8 cellular contexts compared by ENCODE assay signal in the genomic region with DNA sequence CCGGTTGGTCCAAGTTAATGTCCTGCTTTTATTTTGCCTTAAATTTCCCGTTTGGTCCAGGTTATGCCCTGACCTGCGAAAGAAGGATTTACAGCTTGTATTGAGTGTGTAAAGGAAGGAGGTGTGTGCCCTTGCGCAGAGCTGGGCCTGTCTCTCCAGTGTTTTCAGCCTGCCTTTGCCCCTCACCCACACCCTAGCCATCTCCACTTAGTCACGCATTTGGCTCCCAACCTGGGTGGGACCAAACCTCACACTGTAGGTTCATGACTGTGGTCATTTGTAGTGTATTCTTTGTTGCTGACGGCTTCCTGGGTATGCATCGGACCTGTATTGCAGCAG. TPM values are rescaled to one million over a fixed set of nuclear protein-coding genes. Genes with fewer than 3 reads are reported as not detected.
DNase-seq lines count a peak whose midpoint lies in the region; ATAC-seq and TF ChIP-seq lines count a peak whose summit lies in the region.

No MANE protein-coding gene starts in this region.

- H3K36me3 Mint-ChIP-seq in activated T-cell treated with anti-CD3 and anti-CD28 coated beads, Interleukin-2, amount 50 U/mL, for 24 hours (ENCODE audit: low read depth) = peaks cover 46% of the 10 kb centered on the region

- DNase-seq in ELF-1 (ENCODE audit: low read depth, low spot score) (peak; percentile 77), NCI-H226 (peak; percentile 7), fibroblast of the aortic adventitia (ENCODE audit: low read depth) (peak; percentile 22), trophoblast cell (peak; percentile 28 to 62), DMS114 treated with DMSO at 0.1 percent for 48 hours (lab: John Stamatoyannopoulos, UW; ENCODE audit: unreplicated experiment) (no peak), GF-D8 (lab: John Stamatoyannopoulos, UW) (no peak)
- DNase-seq in activated T-cell treated with anti-CD3 and anti-CD28 coated beads, Interleukin-2, amount 50 U/mL, for 24 hours = peak; percentile 66

- H3K4me1 Mint-ChIP-seq in activated T-cell treated with anti-CD3 and anti-CD28 coated beads, Interleukin-2, amount 50 U/mL, for 24 hours (ENCODE audit: low read depth) = peaks cover 35% of the 10 kb centered on the region

- H3K36me3 ChIP-seq in trophoblast cell (ENCODE audit: control insufficient read depth in 1 of 2, insufficient read depth in 2 of 2, low read length in 2 of 2) = peaks cover 4 to 7% of the 10 kb centered on the region in 2 experiments

- peaks cover 15% of the 10 kb centered on the region for H3K79me2 ChIP-seq in trophoblast cell (ENCODE audit: control insufficient read depth, insufficient read depth, low read length, poor library complexity)

- H3K4me2 ChIP-seq in trophoblast cell (ENCODE audit: low read length) = peak overlapping the region; percentile 63

- no peak overlapping the region for H2BK5ac ChIP-seq in trophoblast cell (ENCODE audit: low read depth, low read length, poor library complexity)

- H2BK12ac ChIP-seq in trophoblast cell (ENCODE audit: low read length) = no peak overlapping the region

- peak; percentile 20 for ATAC-seq in HG02610 (IDR thresholded peaks at IDR 0.05; ENCODE audit: unreplicated experiment)

- no CpG with 5 or more reads among the region's 7 CpGs for WGBS in trophoblast cell (ENCODE audit: extremely low coverage, insufficient coverage, insufficient read length)

- peak overlapping the region; percentile 99 for H3K27ac Mint-ChIP-seq in activated T-cell treated with anti-CD3 and anti-CD28 coated beads, Interleukin-2, amount 50 U/mL, for 24 hours

- H4K12ac ChIP-seq in trophoblast cell (ENCODE audit: low read depth, low read length) = peak overlapping the region; percentile 96

- peak overlapping the region; percentile 30 for H3K9ac ChIP-seq in trophoblast cell (ENCODE audit: low read length)

- H3K18ac ChIP-seq in trophoblast cell (ENCODE audit: low read length) = no peak overlapping the region

- H3K9me3 Mint-ChIP-seq in activated T-cell treated with anti-CD3 and anti-CD28 coated beads, Interleukin-2, amount 50 U/mL, for 24 hours = no peaks in the 10 kb centered on the region

- peaks cover 3% of the 10 kb centered on the region in 2 experiments for H3K4me1 ChIP-seq in trophoblast cell (ENCODE audit: control insufficient read depth in 1 of 2, insufficient read depth in 2 of 2, low read length in 2 of 2)

- peak overlapping the region; percentile 85 for H4K91ac ChIP-seq in trophoblast cell (ENCODE audit: low read depth, low read length)

- H3K23ac ChIP-seq in trophoblast cell (ENCODE audit: low read length) = no peak overlapping the region

- peak overlapping the region; percentile 84 for H4K8ac ChIP-seq in trophoblast cell (ENCODE audit: low read depth, low read length)

- H2AK5ac ChIP-seq in trophoblast cell (ENCODE audit: low read length) = peak overlapping the region; percentile 3

- peak overlapping the region; percentile 76 for H2AFZ ChIP-seq in trophoblast cell (ENCODE audit: insufficient read depth, low read length, poor library complexity)

- H2BK120ac ChIP-seq in trophoblast cell (ENCODE audit: insufficient read depth, low read length, poor library complexity) = no peak overlapping the region

- H3K9me3 ChIP-seq in trophoblast cell (ENCODE audit: insufficient read depth, low read depth, low read length) = no peaks in the 10 kb centered on the region

- no peak for TF ChIP-seq CTCF in fibroblast of the aortic adventitia (IDR thresholded peaks at IDR 0.05; ENCODE audit: insufficient read depth, low read length)

- H3K4me3 Mint-ChIP-seq in activated T-cell treated with anti-CD3 and anti-CD28 coated beads, Interleukin-2, amount 50 U/mL, for 24 hours = peak overlapping the region; percentile 97

- H3K27me3 Mint-ChIP-seq in activated T-cell treated with anti-CD3 and anti-CD28 coated beads, Interleukin-2, amount 50 U/mL, for 24 hours = no peaks in the 10 kb centered on the region

- H3K27ac ChIP-seq in trophoblast cell (ENCODE audit: low read depth, low read length) = peak overlapping the region; percentile 22

- H3K79me1 ChIP-seq in trophoblast cell (ENCODE audit: low read length) = peaks cover 8% of the 10 kb centered on the region

- peak overlapping the region; percentile 61 for H3K4me3 ChIP-seq in fibroblast of the aortic adventitia (ENCODE audit: low read depth, low read length)
- no peak overlapping the region for H3K4me3 ChIP-seq in trophoblast cell (ENCODE audit: low read depth, low read length)

- peak overlapping the region; percentile 57 for H3K4ac ChIP-seq in trophoblast cell (ENCODE audit: low read depth, low read length)

- no peaks in the 10 kb centered on the region for H3K27me3 ChIP-seq in trophoblast cell (ENCODE audit: insufficient read depth, low read length)

- H3K14ac ChIP-seq in trophoblast cell (ENCODE audit: low read length) = peak overlapping the region; percentile 83

RNA-seq across cellular contexts. Expression of gene SRSF10, which starts 0.6 kb away (rescaled TPM):
- 86.4 and 127 TPM in 2 replicates for total RNA-seq in fibroblast of the aortic adventitia (ENCODE audit: low replicate concordance)
- 65.1 and 66.3 TPM in 2 replicates for polyA plus RNA-seq in trophoblast cell (2013)

RNA-seq across cellular contexts. Expression of gene PNRC2, which starts 21.1 kb away (rescaled TPM):
- total RNA-seq in fibroblast of the aortic adventitia (ENCODE audit: low replicate concordance) = 133 and 134 TPM in 2 replicates
- polyA plus RNA-seq in trophoblast cell (2013) = 125 and 134 TPM in 2 replicates

Comparison
In these comparisons a context has a peak if more than half of its experiments do, and no peak if none do; other contexts are left out.
1. DNase-seq: peak in ELF-1 (single experiment), NCI-H226 (single experiment), activated T-cell treated with anti-CD3 and anti-CD28 coated beads, Interleukin-2, amount 50 U/mL, for 24 hours (single experiment), fibroblast of the aortic adventitia (single experiment) and trophoblast cell (2 of 2); none in DMS114 treated with DMSO at 0.1 percent for 48 hours (single experiment) and GF-D8 (single experiment).